ENCODE assay signal across 23 cellular contexts in genomic region chr13:75643182-75643581, GRCh38.
"Had no signal": no experiment of that assay in that cellular context is flagged by ENCODE, and none has a peak within 500 bp of the region (broad histone marks: within the 10 kb centered on the region; RNA-seq: fewer than 3 reads in every experiment).

No MANE protein-coding gene starts in this region.

- H3K4me3 ChIP-seq: adrenal gland, body of pancreas, lower lobe of right lung, mucosa of descending colon, pancreas, psoas muscle, right atrium auricular region, spleen, thoracic aorta, upper lobe of left lung had no signal

- H3K27ac ChIP-seq: adrenal gland, body of pancreas, lower lobe of right lung, pancreas, psoas muscle, right atrium auricular region, spleen, thoracic aorta, upper lobe of left lung, VCaP had no signal

- H3K36me3 ChIP-seq: adrenal gland, lower lobe of right lung, pancreas, right atrium auricular region, spleen, thoracic aorta, upper lobe of left lung had no signal

- DNase-seq: activated CD4-positive, alpha-beta T cell treated with anti-CD3 and anti-CD28 coated beads for 4 hours; activated CD4-positive, alpha-beta T cell treated with anti-CD3 and anti-CD28 coated beads, Interleukin-2, amount 50 U/mL, for 4 hours; activated effector memory CD4-positive, alpha-beta T cell treated with Interleukin-2 at 50 U/mL for 16 hours; activated naive CD4-positive, alpha-beta T cell treated with Interleukin-2 at 50 U/mL for 16 hours; adrenal gland; aorta; body of pancreas; effector CD8-positive, alpha-beta T cell; erythroblast; head of caudate nucleus; hippocampal formation; lower lobe of right lung; mesendoderm; mucosa of descending colon; pancreas; psoas muscle; spleen; stimulated activated naive CD8-positive, alpha-beta T cell treated with anti-CD3 and anti-CD28 coated beads, Interleukin-15, Interleukin-2, amounts not matched to agents 100 U/mL and 50 U/mL, for 24 hours; upper lobe of left lung had no signal

- H3K27me3 ChIP-seq: adrenal gland, body of pancreas, pancreas, right atrium auricular region, upper lobe of left lung had no signal

- ATAC-seq: body of pancreas; left lobe of liver; mucosa of descending colon; pancreas; psoas muscle; stimulated activated naive CD8-positive, alpha-beta T cell treated with anti-CD3 and anti-CD28 coated beads, Interleukin-15, Interleukin-2, amounts not matched to agents 100 U/mL and 50 U/mL, for 24 hours had no signal

- H3K4me1 ChIP-seq: adrenal gland, lower lobe of right lung, pancreas, psoas muscle, right atrium auricular region had no signal

- H3K9me3 ChIP-seq: adrenal gland, body of pancreas, lower lobe of right lung, mucosa of descending colon, pancreas, psoas muscle, right atrium auricular region, spleen, thoracic aorta, upper lobe of left lung had no signal
